In genomic region chr11:64762277-64762915, GRCh38 we compare ENCODE assay signal across 7 cellular contexts. TPM values are rescaled to one million over a fixed set of nuclear protein-coding genes. Genes with fewer than 3 reads are reported as not detected.
A peak's percentile ranks its signal among the peaks of the same experiment; 100 is the strongest.
DNase-seq lines count a peak whose midpoint lies in the region; ATAC-seq and TF ChIP-seq lines count a peak whose summit lies in the region.

No MANE protein-coding gene starts in this region.

- no peak for ATAC-seq in gastroesophageal sphincter
- no peak for ATAC-seq in GM19324 (IDR thresholded peaks at IDR 0.05; ENCODE audit: low FRiP score, unreplicated experiment)

- H3K27ac ChIP-seq in Peyer's patch (peak overlapping the region; percentile 11 to 85 (median 60)), gastroesophageal sphincter (peak overlapping the region in 3 of 4 donors; percentile 84 to 86 (median 86)), sigmoid colon (peak overlapping the region; percentile 79 to 88 (median 82))

- intact Hi-C loops in sigmoid colon (cut with DNase I): no loop called here

- H3K4me1 ChIP-seq in Peyer's patch (peaks cover 0 to 50% (median 43%) of the 10 kb centered on the region in 4 donors), gastroesophageal sphincter (peaks cover 7 to 97% (median 58%) of the 10 kb centered on the region in 3 donors), sigmoid colon (peaks cover 0 to 82% (median 76%) of the 10 kb centered on the region in 4 donors)

- no peak overlapping the region for H3K4me3 ChIP-seq in Peyer's patch
- H3K4me3 ChIP-seq in gastroesophageal sphincter: no peak overlapping the region
- no peak overlapping the region for H3K4me3 ChIP-seq in sigmoid colon

- DNase-seq in Peyer's patch (peak in 2 of 3 donors; percentile 52 to 53), sigmoid colon (peak; percentile 65), NCI-H226 (no peak), GM19238 (ENCODE audit: insufficient read length, low spot score) (no peak)

- TF ChIP-seq EP300 in gastroesophageal sphincter (IDR thresholded peaks at IDR 0.05) (no peak), sigmoid colon (IDR thresholded peaks at IDR 0.05) (no peak)

- WGBS in gastroesophageal sphincter (ENCODE audit: low coverage in 1 of 2), 2 donors: 39 to 45% methylated on average over 6 to 9 of the region's 10 CpGs
- 54 to 63% methylated on average over 10 of the region's 10 CpGs for WGBS in sigmoid colon, 2 donors

- no peaks in the 10 kb centered on the region for H3K27me3 ChIP-seq in Peyer's patch
- no peaks in the 10 kb centered on the region for H3K27me3 ChIP-seq in gastroesophageal sphincter
- H3K27me3 ChIP-seq in sigmoid colon: no peaks in the 10 kb centered on the region

- H3K36me3 ChIP-seq in Peyer's patch (peaks cover 2 to 49% (median 5%) of the 10 kb centered on the region in 3 donors), gastroesophageal sphincter (peaks cover 4 to 58% of the 10 kb centered on the region in 2 donors), sigmoid colon (peaks cover 31 to 45% (median 40%) of the 10 kb centered on the region in 4 donors)

- H3K9me3 ChIP-seq in Peyer's patch (no peaks in the 10 kb centered on the region), gastroesophageal sphincter (no peaks in the 10 kb centered on the region), sigmoid colon (no peaks in the 10 kb centered on the region)

- TF ChIP-seq POLR2A in GM18526 (IDR thresholded peaks at IDR 0.05; ENCODE audit: extremely low read depth, insufficient read length) (peak; percentile 20), Peyer's patch (IDR thresholded peaks at IDR 0.05) (no peak), gastroesophageal sphincter (IDR thresholded peaks at IDR 0.05) (no peak), sigmoid colon (IDR thresholded peaks at IDR 0.05) (no peak)

- no peak for TF ChIP-seq CTCF in Peyer's patch (IDR thresholded peaks at IDR 0.05)
- TF ChIP-seq CTCF in gastroesophageal sphincter (IDR thresholded peaks at IDR 0.05): no peak
- TF ChIP-seq CTCF in sigmoid colon (IDR thresholded peaks at IDR 0.05): no peak

RNA-seq across cellular contexts. Expression of gene PYGM, which starts 2.6 kb away (rescaled TPM):
- total RNA-seq in Peyer's patch (1 to 10 TPM in 3 of 4 donors, not detected in 1; 2.4 to 5.0 (median 2.5) TPM), gastroesophageal sphincter (10 to 100 TPM; 10.5 to 55.2 (median 32.8) TPM), sigmoid colon (10 to 100 TPM; 10.5 to 42.1 (median 27.1) TPM)
- polyA plus RNA-seq in sigmoid colon: 1 to 10 TPM in 2 of 3 donors, under 1 TPM in 1; 0.23 to 2.1 (median 1.8) TPM

RNA-seq across cellular contexts. Expression of gene SF1, which starts 15.9 kb away (rescaled TPM):
- 100 to 1,000 TPM; 247 to 621 (median 392) TPM for total RNA-seq in Peyer's patch
- total RNA-seq in gastroesophageal sphincter: 100 to 1,000 TPM; 187 to 314 (median 253) TPM
- total RNA-seq in sigmoid colon: 100 to 1,000 TPM; 185 to 381 (median 294) TPM
- polyA plus RNA-seq in sigmoid colon: 100 to 1,000 TPM in 1 of 3 donors, 10 to 100 TPM in 2; 36.5 to 126 (median 43.2) TPM

RNA-seq across cellular contexts. Expression of gene RASGRP2, which starts 18.5 kb away (rescaled TPM):
- total RNA-seq in Peyer's patch: 100 to 1,000 TPM in 1 of 4 donors, 10 to 100 TPM in 3; 11.5 to 210 (median 16.0) TPM
- total RNA-seq in gastroesophageal sphincter: 10 to 100 TPM; 34.5 to 84.9 (median 41.1) TPM
- 10 to 100 TPM; 26.7 to 77.0 (median 27.8) TPM for total RNA-seq in sigmoid colon
- 100 to 1,000 TPM in 1 of 3 donors, 1 to 10 TPM in 2; 2.1 to 101 (median 4.8) TPM for polyA plus RNA-seq in sigmoid colon

RNA-seq across cellular contexts. Expression of gene NRXN2, which starts 39.4 kb away (rescaled TPM):
- total RNA-seq in Peyer's patch (1 to 10 TPM; 1.6 to 4.2 (median 3.0) TPM), gastroesophageal sphincter (10 to 100 TPM in 1 of 4 donors, 1 to 10 TPM in 3; 3.4 to 25.4 (median 5.0) TPM), sigmoid colon (10 to 100 TPM in 2 of 4 donors, 1 to 10 TPM in 2; 6.8 to 20.5 (median 13.7) TPM)
- 1 to 10 TPM in 2 of 3 donors, under 1 TPM in 1; 0.23 to 4.9 (median 3.0) TPM for polyA plus RNA-seq in sigmoid colon

RNA-seq across cellular contexts. Expression of gene MAP4K2, which starts 40.6 kb away (rescaled TPM):
- total RNA-seq in Peyer's patch: 10 to 100 TPM in 3 of 4 donors, 1 to 10 TPM in 1; 3.3 to 34.7 (median 20.3) TPM
- total RNA-seq in gastroesophageal sphincter: 10 to 100 TPM; 17.6 to 24.0 (median 19.6) TPM
- 10 to 100 TPM; 11.5 to 23.5 (median 16.6) TPM for total RNA-seq in sigmoid colon
- polyA plus RNA-seq in sigmoid colon: 10 to 100 TPM in 2 of 3 donors, 1 to 10 TPM in 1; 9.0 to 19.8 (median 11.1) TPM

Comparison
In these comparisons a context has a peak if more than half of its experiments do, and no peak if none do; other contexts are left out.
1. DNase-seq: peak in Peyer's patch (2 of 3) and sigmoid colon (single experiment); none in NCI-H226 (single experiment) and GM19238 (single experiment).
2. Peak in every context shown above with its lines, with median percentiles within 50 percentile points of each other: H3K27ac ChIP-seq.